17 cellular contexts compared by ENCODE assay signal in genomic region chr5:115844321-115844817, GRCh38. TPM values are rescaled to one million over a fixed set of nuclear protein-coding genes. Genes with fewer than 3 reads are reported as not detected.
DNase-seq lines count a peak whose midpoint lies in the region; TF ChIP-seq lines count a peak whose summit lies in the region.
"Had no signal": no experiment of that assay in that cellular context is flagged by ENCODE, and none has a peak within 500 bp of the region (broad histone marks: within the 10 kb centered on the region; RNA-seq: fewer than 3 reads in every experiment).

No MANE protein-coding gene starts in this region.

- H3K27me3 ChIP-seq in adipocyte (replicated peaks; ENCODE audit: control insufficient read depth, insufficient read depth, low read length) = no peaks in the 10 kb centered on the region
- no peaks in the 10 kb centered on the region for H3K27me3 ChIP-seq in tibial artery

- H3K9ac ChIP-seq in adipocyte (ENCODE audit: low read length) = peak overlapping the region; percentile 87

- H3K9me3 ChIP-seq in adipocyte (ENCODE audit: control insufficient read depth, low read length) (no peaks in the 10 kb centered on the region), tibial artery (no peaks in the 10 kb centered on the region)

- no peaks in the 10 kb centered on the region for H3K9me3 Mint-ChIP-seq in activated naive CD4-positive, alpha-beta T cell treated with anti-CD3 and anti-CD28 coated beads, Interleukin-2, amount 50 U/mL, for 24 hours
- H3K9me3 Mint-ChIP-seq: activated T-cell treated with anti-CD3 and anti-CD28 coated beads, Interleukin-2, amount 50 U/mL, for 72 hours; naive thymus-derived CD4-positive, alpha-beta T cell had no signal

- no peaks in the 10 kb centered on the region for H3K27me3 Mint-ChIP-seq in activated naive CD4-positive, alpha-beta T cell treated with anti-CD3 and anti-CD28 coated beads, Interleukin-2, amount 50 U/mL, for 24 hours
- H3K27me3 Mint-ChIP-seq: T-helper 17 cell had no signal

- peaks cover 51% of the 10 kb centered on the region for H3K4me1 Mint-ChIP-seq in activated naive CD4-positive, alpha-beta T cell treated with anti-CD3 and anti-CD28 coated beads, Interleukin-2, amount 50 U/mL, for 24 hours

- H3K4me1 ChIP-seq in adipocyte (ENCODE audit: control insufficient read depth, insufficient read depth, low read length) (peaks cover 33% of the 10 kb centered on the region), tibial artery (peaks cover 0 to 58% (median 26%) of the 10 kb centered on the region in 4 donors)

- in situ Hi-C loops in KBM-7 (cut with MboI; ENCODE audit: low pct_unique_long_range_greater_than_20kb, low sequenced_read_pairs) = loop anchor here (25.0 kb wide), 1 partner anchor 532 kb away; no protein-coding TSS in a partner anchor

- peak overlapping the region; percentile 99 for H3K4me3 ChIP-seq in adipocyte (ENCODE audit: low read length)
- peak overlapping the region; percentile 80 to 97 for H3K4me3 ChIP-seq in tibial artery

- peak overlapping the region; percentile 36 to 98 for H3K27ac ChIP-seq in tibial artery

- H3K36me3 ChIP-seq in adipocyte (ENCODE audit: control insufficient read depth, insufficient read depth, low read length, severe bottlenecking) (no peaks in the 10 kb centered on the region), tibial artery (no peaks in the 10 kb centered on the region)

- intact Hi-C loops in tibial artery (cut with DNase I; ENCODE audit: low total_unique reads) = loop anchor here (5.0 kb wide), 1 partner anchor 217 kb away; the partner anchor contains the start of gene TMED7

- no peaks in the 10 kb centered on the region for H3K36me3 Mint-ChIP-seq in activated naive CD4-positive, alpha-beta T cell treated with anti-CD3 and anti-CD28 coated beads, Interleukin-2, amount 50 U/mL, for 24 hours

- peak overlapping the region; percentile 31 for H3K4me3 Mint-ChIP-seq in activated naive CD4-positive, alpha-beta T cell treated with anti-CD3 and anti-CD28 coated beads, Interleukin-2, amount 50 U/mL, for 24 hours
- H3K4me3 Mint-ChIP-seq: T-helper 17 cell had no signal

- no peak for TF ChIP-seq CTCF in tibial artery (IDR thresholded peaks at IDR 0.05)

- no peak overlapping the region for H3K27ac Mint-ChIP-seq in activated naive CD4-positive, alpha-beta T cell treated with anti-CD3 and anti-CD28 coated beads, Interleukin-2, amount 50 U/mL, for 24 hours
- H3K27ac Mint-ChIP-seq: activated T-cell treated with anti-CD3 and anti-CD28 coated beads, Interleukin-2, amount 50 U/mL, for 72 hours; naive thymus-derived CD4-positive, alpha-beta T cell; T-helper 17 cell had no signal

- no peak for DNase-seq in activated naive CD4-positive, alpha-beta T cell (lab: John Stamatoyannopoulos, UW)
- DNase-seq in adipocyte (ENCODE audit: low read depth) = no peak
- DNase-seq in lung microvascular endothelial cell (ENCODE audit: low read depth in 2 of 2) = peak; percentile 43 to 45
- no peak for DNase-seq in tibial artery
- DNase-seq in KBM-7 = no peak
- no peak for DNase-seq in NCI-H526 (lab: John Stamatoyannopoulos, UW)
- DNase-seq in NCI-H146 treated with DMSO at 0.1 percent for 48 hours (lab: John Stamatoyannopoulos, UW; ENCODE audit: unreplicated experiment) = no peak
- DNase-seq: 8988T; activated CD4-positive, alpha-beta T cell treated with anti-CD3 and anti-CD28 coated beads for 48 hours; activated T-cell treated with anti-CD3 and anti-CD28 coated beads, Interleukin-2, amount 50 U/mL, for 72 hours; effector CD4-positive, alpha-beta T cell; naive thymus-derived CD4-positive, alpha-beta T cell; NCI-H1417; small intestine; T-helper 17 cell had no signal

RNA-seq across cellular contexts. Expression of gene AP3S1, which starts 2.6 kb away (rescaled TPM):
- 57.7 and 63.2 TPM in 2 replicates for total RNA-seq in lung microvascular endothelial cell

RNA-seq across cellular contexts. Expression of gene ATG12, which starts 3.0 kb away (rescaled TPM):
- 17.9 and 18.8 TPM in 2 replicates for total RNA-seq in lung microvascular endothelial cell

RNA-seq across cellular contexts. Expression of gene CDO1, which starts 27.9 kb away (rescaled TPM):
- total RNA-seq in lung microvascular endothelial cell = 0.65 TPM in 1 of 2 replicates, not detected in the other
- total RNA-seq: NCI-H460, T-helper 17 cell had no signal

Comparison
In these comparisons a context has a peak if more than half of its experiments do, and no peak if none do; other contexts are left out.
1. DNase-seq: peak in lung microvascular endothelial cell (2 of 2); none in activated naive CD4-positive, alpha-beta T cell (0 of 4), adipocyte (single experiment), tibial artery (0 of 2), KBM-7 (single experiment), NCI-H526 (0 of 2) and NCI-H146 treated with DMSO at 0.1 percent for 48 hours (single experiment).